13 cellular contexts compared by ENCODE assay signal in the genomic region with DNA sequence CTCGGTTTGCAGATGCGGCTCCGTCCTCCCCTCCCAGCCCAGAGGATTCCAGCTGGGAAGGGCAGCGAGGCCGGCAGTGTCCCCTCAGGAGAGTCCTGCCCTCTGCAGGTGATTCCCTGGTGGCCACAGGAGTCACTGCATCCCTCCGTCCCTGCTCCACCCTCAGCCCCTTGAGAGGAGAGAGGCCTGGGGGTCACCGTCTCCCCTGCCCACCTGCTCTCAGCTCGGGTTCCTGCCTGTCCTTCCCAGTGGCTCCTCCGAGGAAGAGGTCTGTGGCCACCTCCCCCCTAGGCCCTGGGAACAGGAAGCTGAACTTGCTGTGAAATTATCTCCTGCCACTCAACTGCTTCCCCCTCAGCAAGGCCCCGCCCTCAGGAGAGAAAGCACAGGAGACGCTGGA. TPM values are rescaled to one million over a fixed set of nuclear protein-coding genes. Genes with fewer than 3 reads are reported as not detected.
A peak's percentile ranks its signal among the peaks of the same experiment; 100 is the strongest.
DNase-seq lines count a peak whose midpoint lies in the region; ATAC-seq, FAIRE-seq and TF ChIP-seq lines count a peak whose summit lies in the region.
"Had no signal": no experiment of that assay in that cellular context is flagged by ENCODE, and none has a peak within 500 bp of the region (broad histone marks: within the 10 kb centered on the region; RNA-seq: fewer than 3 reads in every experiment).

No MANE protein-coding gene starts in this region.

- DNase-seq in MCF 10A (ENCODE audit: unreplicated experiment) (peak; percentile 27), breast epithelium (ENCODE audit: low spot score in 2 of 2) (no peak), NT2/D1 (ENCODE audit: low read depth, low spot score) (peak; percentile 22), fibroblast of mammary gland (ENCODE audit: low read depth) (no peak), urothelium cell line (ENCODE audit: low spot score) (peak; percentile 27), GM19239 (ENCODE audit: insufficient read length, low spot score) (no peak), COLO668 (lab: John Stamatoyannopoulos, UW; ENCODE audit: unreplicated experiment) (no peak)
- DNase-seq: activated CD4-positive, alpha-beta T cell treated with anti-CD3 and anti-CD28 coated beads, Interleukin-2, amount 50 U/mL, for 4 hours; left cardiac atrium; NCI-H1048; retina had no signal

- intact Hi-C loops in MCF 10A (cut with micrococcal nuclease), result no loop called here
- intact Hi-C loops in breast epithelium (cut with DNase I; ENCODE audit: low total_unique reads), result no loop called here

- H3K4me3 ChIP-seq in breast epithelium (no peak overlapping the region), NT2/D1 (ENCODE audit: insufficient read length, low read depth) (no peak overlapping the region), fibroblast of mammary gland (ENCODE audit: control insufficient read depth, low read depth, low read length) (no peak overlapping the region)

- H3K9me3 ChIP-seq in breast epithelium (no peaks in the 10 kb centered on the region), NT2/D1 (ENCODE audit: insufficient read depth, low read length) (no peaks in the 10 kb centered on the region)

- H3K27me3 Mint-ChIP-seq in MCF 10A (ENCODE audit: insufficient read depth, unreplicated experiment), result peaks cover 59% of the 10 kb centered on the region

- H3K9me3 Mint-ChIP-seq in MCF 10A (ENCODE audit: unreplicated experiment), result no peaks in the 10 kb centered on the region

- no peak for TF ChIP-seq CTCF in MCF 10A (IDR thresholded peaks at IDR 0.05; ENCODE audit: unreplicated experiment)
- TF ChIP-seq CTCF in breast epithelium (IDR thresholded peaks at IDR 0.05), result no peak
- TF ChIP-seq CTCF in fibroblast of mammary gland (conservative IDR thresholded peaks at IDR 0.05; ENCODE audit: control insufficient read depth, insufficient read depth, low read depth, low read length), result peak; percentile 5

- no peak overlapping the region for H3K27ac Mint-ChIP-seq in MCF 10A (ENCODE audit: low read depth, unreplicated experiment)

- POLR2A ChIA-PET in MCF 10A (lab: Yijun Ruan, JAX), result no interaction called here

- CTCF ChIA-PET in MCF 10A (lab: Yijun Ruan, JAX), result interaction anchor here (0.6 kb wide), 1 partner anchor 91 kb away, joined by 3 read pairs; no protein-coding TSS in a partner anchor

- H3K36me3 ChIP-seq in breast epithelium (no peaks in the 10 kb centered on the region), NT2/D1 (ENCODE audit: insufficient read depth, insufficient read length, low read length) (no peaks in the 10 kb centered on the region)

- no peak overlapping the region for H3K9ac ChIP-seq in NT2/D1 (ENCODE audit: insufficient read length, low read depth)

- no TSS peak for BruUV-seq in MCF 10A (replicated peaks; lab: Mats Ljungman, UMichigan)

- TF ChIP-seq POLR2A in breast epithelium (IDR thresholded peaks at IDR 0.05), result no peak

- H3K36me3 Mint-ChIP-seq in MCF 10A (ENCODE audit: insufficient read depth, unreplicated experiment), result no peaks in the 10 kb centered on the region

- peaks cover 0 to 89% of the 10 kb centered on the region in 2 donors for H3K27me3 ChIP-seq in breast epithelium
- peaks cover 83% of the 10 kb centered on the region for H3K27me3 ChIP-seq in NT2/D1 (ENCODE audit: insufficient read depth, insufficient read length)

- H3K4me1 Mint-ChIP-seq in MCF 10A (ENCODE audit: insufficient read depth, unreplicated experiment), result no peaks in the 10 kb centered on the region

- H3K4me1 ChIP-seq in breast epithelium, result no peaks in the 10 kb centered on the region
- peaks cover 14% of the 10 kb centered on the region for H3K4me1 ChIP-seq in NT2/D1 (ENCODE audit: insufficient read depth, insufficient read length)

- H3K4me3 Mint-ChIP-seq in MCF 10A (ENCODE audit: unreplicated experiment), result no peak overlapping the region

- ATAC-seq in HG03025 (IDR thresholded peaks at IDR 0.05; ENCODE audit: low FRiP score, unreplicated experiment), result no peak
- ATAC-seq: left cardiac atrium had no signal

- H3K27ac ChIP-seq in breast epithelium, result no peak overlapping the region
- H3K27ac ChIP-seq: C4-2B had no signal

- no peak for FAIRE-seq in urothelium cell line (lab: Jason Lieb, UNC)
- FAIRE-seq in GM19239 (lab: Jason Lieb, UNC), result no peak

RNA-seq across cellular contexts. Expression of a gene that starts 12.9 kb away (rescaled TPM):
- 3.2 and 4.4 TPM in 2 replicates for total RNA-seq in MCF 10A (2022)
- total RNA-seq in breast epithelium, result 1 to 10 TPM in 1 of 3 donors, not detected in 2; 2.9 TPM

Comparison
In these comparisons a context has a peak if more than half of its experiments do, and no peak if none do; other contexts are left out.
1. DNase-seq: peak in MCF 10A (single experiment), NT2/D1 (single experiment) and urothelium cell line (single experiment); none in breast epithelium (0 of 2), fibroblast of mammary gland (single experiment), GM19239 (single experiment) and COLO668 (single experiment).